Comparison of ENCODE assay signal across 8 cellular contexts in genomic region chr19:45901912-45902650, GRCh38. TPM values are rescaled to one million over a fixed set of nuclear protein-coding genes. Genes with fewer than 3 reads are reported as not detected.
DNase-seq lines count a peak whose midpoint lies in the region; ATAC-seq and TF ChIP-seq lines count a peak whose summit lies in the region.

Gene MYPOP (minus strand): TSS chr19:45902613. CDS start chr19:45901773, 840 bp downstream.

- peak; percentile 8 for ATAC-seq in stimulated activated naive CD8-positive, alpha-beta T cell treated with anti-CD3 and anti-CD28 coated beads, Interleukin-15, amount 100 ng/mL, for 72 hours
- no peak for ATAC-seq in HG03378 (IDR thresholded peaks at IDR 0.05; ENCODE audit: unreplicated experiment)

- DNase-seq in iPS-NIHi11 (ENCODE audit: low spot score), result peak; percentile 43
- no peak for DNase-seq in stimulated activated naive CD8-positive, alpha-beta T cell treated with anti-CD3 and anti-CD28 coated beads, Interleukin-15, amount 100 ng/mL, for 72 hours
- DNase-seq in medulla oblongata (ENCODE audit: extremely low spot score), result no peak
- DNase-seq in ureter (ENCODE audit: low spot score), result no peak

- H3K4me3 Mint-ChIP-seq in stimulated activated naive CD8-positive, alpha-beta T cell treated with anti-CD3 and anti-CD28 coated beads, Interleukin-15, amount 100 ng/mL, for 72 hours, result peak within 1 kb of the TSS; percentile 95 to 96

- peak within 1 kb of the TSS; percentile 70 to 96 for H3K27ac Mint-ChIP-seq in stimulated activated naive CD8-positive, alpha-beta T cell treated with anti-CD3 and anti-CD28 coated beads, Interleukin-15, amount 100 ng/mL, for 72 hours

- peaks cover 8% of the 10 kb centered on the region for H3K27me3 Mint-ChIP-seq in stimulated activated naive CD8-positive, alpha-beta T cell treated with anti-CD3 and anti-CD28 coated beads, Interleukin-15, amount 100 ng/mL, for 72 hours

- H3K4me1 Mint-ChIP-seq in stimulated activated naive CD8-positive, alpha-beta T cell treated with anti-CD3 and anti-CD28 coated beads, Interleukin-15, amount 100 ng/mL, for 72 hours, result peaks cover 33% of the 10 kb centered on the region

- no peaks in the 10 kb centered on the region for H3K9me3 ChIP-seq in KOPT-K1 (ENCODE audit: insufficient read depth, low read length, poor library complexity, severe bottlenecking)

- peak within 1 kb of the TSS; percentile 70 for H3K27ac ChIP-seq in C4-2B
- peak within 1 kb of the TSS; percentile 83 for H3K27ac ChIP-seq in KOPT-K1 (ENCODE audit: low read depth, low read length, poor library complexity, severe bottlenecking)
- H3K27ac ChIP-seq in angular gyrus (ENCODE audit: low read depth, low read length), result peak within 1 kb of the TSS; percentile 94

- peaks cover 33% of the 10 kb centered on the region for H3K36me3 ChIP-seq in KOPT-K1 (ENCODE audit: insufficient read depth, low read length)

- no peak for TF ChIP-seq CTCF in C4-2B (conservative IDR thresholded peaks at IDR 0.05)

- H3K9me3 Mint-ChIP-seq in stimulated activated naive CD8-positive, alpha-beta T cell treated with anti-CD3 and anti-CD28 coated beads, Interleukin-15, amount 100 ng/mL, for 72 hours, result no peaks in the 10 kb centered on the region

RNA-seq across cellular contexts. Expression of gene MYPOP, which starts in this region (rescaled TPM):
- 5.5 TPM for total RNA-seq in ureter
